ENCODE assay signal across 32 cellular contexts in genomic region chr7:15866753-15867152, GRCh38.
"Had no signal": no experiment of that assay in that cellular context is flagged by ENCODE, and none has a peak within 500 bp of the region (broad histone marks: within the 10 kb centered on the region; RNA-seq: fewer than 3 reads in every experiment).

No MANE protein-coding gene starts in this region.

- H3K27me3 ChIP-seq: ascending aorta, cardiac muscle cell had no signal

- H3K4me3 ChIP-seq: ascending aorta, cardiac muscle cell had no signal

- DNase-seq: activated B cell treated with CpG ODN at 0.5 μM for 24 hours; activated CD4-positive, alpha-beta memory T cell treated with anti-CD3 and anti-CD28 coated beads for 36 hours; activated CD4-positive, alpha-beta T cell treated with anti-CD3 and anti-CD28 coated beads for 4 hours; activated CD4-positive, alpha-beta T cell treated with anti-CD3 and anti-CD28 coated beads, Interleukin-2, amount 10 ng/mL, durations not matched to agents 24 days and 14 days; activated CD4-positive, alpha-beta T cell treated with anti-CD3 and anti-CD28 coated beads, Interleukin-2, amount 50 U/mL, for 1 hour; activated CD4-positive, alpha-beta T cell treated with anti-CD3 and anti-CD28 coated beads, Interleukin-2, amount 50 U/mL, for 4 hours; activated CD4-positive, CD25-positive, alpha-beta regulatory T cell treated with anti-CD3 and anti-CD28 coated beads, Interleukin-2, amount 50 U/mL, for 72 hours; activated CD8-positive, alpha-beta memory T cell treated with anti-CD3 and anti-CD28 coated beads, Interleukin-2, amount 50 U/mL, for 48 hours; activated CD8-positive, alpha-beta T cell treated with anti-CD3 and anti-CD28 coated beads for 36 hours; activated effector memory CD4-positive, alpha-beta T cell treated with Interleukin-2 at 50 U/mL for 16 hours; activated gamma-delta T cell; activated naive CD4-positive, alpha-beta T cell treated with anti-CD3 and anti-CD28 coated beads, Interleukin-2, amount 10 ng/mL, durations not matched to agents 7 days and 5 days; activated naive CD4-positive, alpha-beta T cell treated with Interleukin-2 at 50 U/mL for 16 hours; activated naive CD8-positive, alpha-beta T cell treated with anti-CD3 and anti-CD28 coated beads, Interleukin-2, amount 10 ng/mL, durations not matched to agents 7 days and 5 days; activated naive CD8-positive, alpha-beta T cell treated with anti-CD3 and anti-CD28 coated beads, Interleukin-2, amount 50 U/mL, for 24 hours; activated T-cell treated with anti-CD3 and anti-CD28 coated beads, Interleukin-2, amount 50 U/mL, for 24 hours; activated T-cell treated with anti-CD3 and anti-CD28 coated beads, Interleukin-2, amount 50 U/mL, for 48 hours; amygdala; anterior cingulate cortex; caudate nucleus; T-helper 2 cell; T-helper 9 cell had no signal

- H3K4me1 Mint-ChIP-seq: activated B cell treated with CpG ODN at 0.5 μM for 24 hours; activated CD4-positive, alpha-beta T cell treated with anti-CD3 and anti-CD28 coated beads, Interleukin-2, amount 10 ng/mL, durations not matched to agents 24 days and 14 days; activated naive CD4-positive, alpha-beta T cell treated with anti-CD3 and anti-CD28 coated beads, Interleukin-2, amount 10 ng/mL, durations not matched to agents 7 days and 5 days; activated naive CD4-positive, alpha-beta T cell treated with anti-CD3 and anti-CD28 coated beads, Interleukin-2, amount 50 U/mL, for 24 hours; activated naive CD8-positive, alpha-beta T cell treated with anti-CD3 and anti-CD28 coated beads, Interleukin-2, amount 10 ng/mL, durations not matched to agents 7 days and 5 days; activated naive CD8-positive, alpha-beta T cell treated with anti-CD3 and anti-CD28 coated beads, Interleukin-2, amount 50 U/mL, for 24 hours; central memory CD8-positive, alpha-beta T cell had no signal

- H3K27ac ChIP-seq: ascending aorta, cardiac muscle cell, VCaP had no signal

- H3K4me3 Mint-ChIP-seq: activated B cell treated with CpG ODN at 0.5 μM for 24 hours; activated CD4-positive, alpha-beta memory T cell treated with anti-CD3 and anti-CD28 coated beads for 36 hours; activated CD4-positive, alpha-beta T cell treated with anti-CD3 and anti-CD28 coated beads, Interleukin-2, amount 10 ng/mL, durations not matched to agents 24 days and 14 days; activated CD8-positive, alpha-beta T cell treated with anti-CD3 and anti-CD28 coated beads for 36 hours; activated naive CD4-positive, alpha-beta T cell treated with anti-CD3 and anti-CD28 coated beads, Interleukin-2, amount 10 ng/mL, durations not matched to agents 7 days and 5 days; activated naive CD4-positive, alpha-beta T cell treated with anti-CD3 and anti-CD28 coated beads, Interleukin-2, amount 50 U/mL, for 24 hours; activated naive CD8-positive, alpha-beta T cell; activated naive CD8-positive, alpha-beta T cell treated with anti-CD3 and anti-CD28 coated beads, Interleukin-2, amount 10 ng/mL, durations not matched to agents 7 days and 5 days; activated naive CD8-positive, alpha-beta T cell treated with anti-CD3 and anti-CD28 coated beads, Interleukin-2, amount 50 U/mL, for 24 hours; activated T-cell treated with anti-CD3 and anti-CD28 coated beads, Interleukin-2, amount 50 U/mL, for 24 hours; brain; central memory CD8-positive, alpha-beta T cell; T-helper 1 cell treated with Interleukin-12 subunit alpha and Interleukin-12 subunit beta and Interleukin-4 antibody, amounts not matched to agents 30 μg/mL and 1 μg/mL, for 36 hours; T-helper 2 cell treated with Interferon-gamma antibody and Interleukin-4, amounts not matched to agents 5 μg/mL and 100 μg/mL, for 36 hours had no signal

- H3K27me3 Mint-ChIP-seq: activated B cell treated with CpG ODN at 0.5 μM for 24 hours; activated CD4-positive, alpha-beta memory T cell treated with anti-CD3 and anti-CD28 coated beads for 36 hours; activated CD4-positive, alpha-beta T cell treated with anti-CD3 and anti-CD28 coated beads, Interleukin-2, amount 10 ng/mL, durations not matched to agents 24 days and 14 days; activated CD8-positive, alpha-beta T cell treated with anti-CD3 and anti-CD28 coated beads for 36 hours; activated naive CD4-positive, alpha-beta T cell treated with anti-CD3 and anti-CD28 coated beads, Interleukin-2, amount 10 ng/mL, durations not matched to agents 7 days and 5 days; activated naive CD4-positive, alpha-beta T cell treated with anti-CD3 and anti-CD28 coated beads, Interleukin-2, amount 50 U/mL, for 24 hours; activated naive CD8-positive, alpha-beta T cell; activated naive CD8-positive, alpha-beta T cell treated with anti-CD3 and anti-CD28 coated beads, Interleukin-2, amount 10 ng/mL, durations not matched to agents 7 days and 5 days; activated naive CD8-positive, alpha-beta T cell treated with anti-CD3 and anti-CD28 coated beads, Interleukin-2, amount 50 U/mL, for 24 hours; activated T-cell treated with anti-CD3 and anti-CD28 coated beads, Interleukin-2, amount 50 U/mL, for 24 hours; brain; central memory CD8-positive, alpha-beta T cell had no signal

- H3K36me3 ChIP-seq: ascending aorta, cardiac muscle cell had no signal

- H3K36me3 Mint-ChIP-seq: activated CD4-positive, alpha-beta memory T cell treated with anti-CD3 and anti-CD28 coated beads for 36 hours; activated naive CD4-positive, alpha-beta T cell treated with anti-CD3 and anti-CD28 coated beads, Interleukin-2, amount 10 ng/mL, durations not matched to agents 7 days and 5 days; activated naive CD4-positive, alpha-beta T cell treated with anti-CD3 and anti-CD28 coated beads, Interleukin-2, amount 50 U/mL, for 24 hours; activated naive CD8-positive, alpha-beta T cell; activated naive CD8-positive, alpha-beta T cell treated with anti-CD3 and anti-CD28 coated beads, Interleukin-2, amount 10 ng/mL, durations not matched to agents 7 days and 5 days; brain had no signal

- ATAC-seq: activated CD8-positive, alpha-beta T cell treated with anti-CD3 and anti-CD28 coated beads for 36 hours; activated naive CD8-positive, alpha-beta T cell treated with anti-CD3 and anti-CD28 coated beads, Interleukin-2, amount 50 U/mL, for 24 hours had no signal

- H3K27ac Mint-ChIP-seq: activated B cell treated with CpG ODN at 0.5 μM for 24 hours; activated CD4-positive, alpha-beta memory T cell treated with anti-CD3 and anti-CD28 coated beads for 36 hours; activated CD4-positive, alpha-beta T cell treated with anti-CD3 and anti-CD28 coated beads, Interleukin-2, amount 10 ng/mL, durations not matched to agents 24 days and 14 days; activated CD8-positive, alpha-beta T cell treated with anti-CD3 and anti-CD28 coated beads for 36 hours; activated naive CD4-positive, alpha-beta T cell treated with anti-CD3 and anti-CD28 coated beads, Interleukin-2, amount 10 ng/mL, durations not matched to agents 7 days and 5 days; activated naive CD4-positive, alpha-beta T cell treated with anti-CD3 and anti-CD28 coated beads, Interleukin-2, amount 50 U/mL, for 24 hours; activated naive CD8-positive, alpha-beta T cell; activated naive CD8-positive, alpha-beta T cell treated with anti-CD3 and anti-CD28 coated beads, Interleukin-2, amount 10 ng/mL, durations not matched to agents 7 days and 5 days; activated naive CD8-positive, alpha-beta T cell treated with anti-CD3 and anti-CD28 coated beads, Interleukin-2, amount 50 U/mL, for 24 hours; activated T-cell treated with anti-CD3 and anti-CD28 coated beads, Interleukin-2, amount 50 U/mL, for 24 hours; activated T-helper 2 cell treated with anti-CD3 and anti-CD28 coated beads, Interferon-gamma antibody, Interleukin-2, Interleukin-4, amounts not matched to agents 10 μg/mL and 5 μg/mL and 100 μg/mL, durations not matched to agents 14 hours and 24 hours and 36 hours; brain; T-helper 1 cell treated with Interleukin-12 subunit alpha and Interleukin-12 subunit beta and Interleukin-4 antibody, amounts not matched to agents 30 μg/mL and 1 μg/mL, for 36 hours; T-helper 2 cell treated with Interferon-gamma antibody and Interleukin-4, amounts not matched to agents 5 μg/mL and 100 μg/mL, for 36 hours had no signal

- H3K9me3 Mint-ChIP-seq: activated CD4-positive, alpha-beta memory T cell treated with anti-CD3 and anti-CD28 coated beads for 36 hours; activated CD4-positive, alpha-beta T cell treated with anti-CD3 and anti-CD28 coated beads, Interleukin-2, amount 10 ng/mL, durations not matched to agents 24 days and 14 days; activated naive CD8-positive, alpha-beta T cell treated with anti-CD3 and anti-CD28 coated beads, Interleukin-2, amount 10 ng/mL, durations not matched to agents 7 days and 5 days; activated T-cell treated with anti-CD3 and anti-CD28 coated beads, Interleukin-2, amount 50 U/mL, for 24 hours; T-helper 1 cell treated with Interleukin-12 subunit alpha and Interleukin-12 subunit beta and Interleukin-4 antibody, amounts not matched to agents 30 μg/mL and 1 μg/mL, for 36 hours had no signal
